Comparison of ENCODE assay signal across 28 cellular contexts in genomic region chr16:11493531-11493929, GRCh38.
A peak's percentile ranks its signal among the peaks of the same experiment; 100 is the strongest.
DNase-seq lines count a peak whose midpoint lies in the region; ATAC-seq, FAIRE-seq and TF ChIP-seq lines count a peak whose summit lies in the region.
"Had no signal": no experiment of that assay in that cellular context is flagged by ENCODE, and none has a peak within 500 bp of the region (broad histone marks: within the 10 kb centered on the region; RNA-seq: fewer than 3 reads in every experiment).

No MANE protein-coding gene starts in this region.

- no peaks in the 10 kb centered on the region for H3K27me3 Mint-ChIP-seq in IgD-negative memory B cell
- no peaks in the 10 kb centered on the region for H3K27me3 Mint-ChIP-seq in chondrocyte (ENCODE audit: low read depth)
- no peaks in the 10 kb centered on the region for H3K27me3 Mint-ChIP-seq in activated naive CD4-positive, alpha-beta T cell treated with anti-CD3 and anti-CD28 coated beads for 36 hours (ENCODE audit: low read depth)
- H3K27me3 Mint-ChIP-seq: activated CD4-positive, alpha-beta T cell treated with anti-CD3 and anti-CD28 coated beads, Interleukin-2, amount 10 ng/mL, durations not matched to agents 24 days and 14 days; type B pancreatic cell had no signal

- H3K36me3 Mint-ChIP-seq in IgD-negative memory B cell (peaks cover 2% of the 10 kb centered on the region), chondrocyte (ENCODE audit: low read depth) (peaks cover 2% of the 10 kb centered on the region)
- H3K36me3 Mint-ChIP-seq in activated naive CD4-positive, alpha-beta T cell treated with anti-CD3 and anti-CD28 coated beads for 36 hours (ENCODE audit: low read depth) = peaks cover 2% of the 10 kb centered on the region
- H3K36me3 Mint-ChIP-seq: type B pancreatic cell had no signal

- 71% methylated on average over 16 of the region's 20 CpGs for WGBS in HepG2 (ENCODE audit: low lambda C conversion rate)
- WGBS in right lobe of liver (ENCODE audit: insufficient coverage, low coverage, low lambda C conversion rate, missing lambda C conversion rate) = 88% methylated on average over 9 of the region's 20 CpGs

- no peak overlapping the region for H3K27ac ChIP-seq in HepG2 (ENCODE audit: extremely low read length, insufficient read depth, low read length)
- no peak overlapping the region for H3K27ac ChIP-seq in right lobe of liver
- H3K27ac ChIP-seq in gastrocnemius medialis = peak overlapping the region in 3 of 4 donors; percentile 20 to 57 (median 54)
- H3K27ac ChIP-seq: HL-60, lower lobe of right lung, ovary, SJSA1, VCaP had no signal

- no peak overlapping the region for H3K4me2 ChIP-seq in HepG2 (ENCODE audit: low read depth, low read length)
- H3K4me2 ChIP-seq: smooth muscle cell had no signal

- CTCF ChIA-PET in HepG2 (lab: Yijun Ruan, JAX; ENCODE audit: low intra/inter-chr PET ratio, low total read pairs) = no interaction called here
- CTCF ChIA-PET in activated naive CD4-positive, alpha-beta T cell treated with anti-CD3 and anti-CD28 coated beads for 36 hours (lab: Charles Lee) = interaction anchor here (0.6 kb wide), 1 partner anchor 37 kb away, joined by 4 read pairs; no protein-coding TSS in a partner anchor

- no peak overlapping the region for H3K9ac ChIP-seq in HepG2 (ENCODE audit: insufficient read depth, low read depth, low read length)

- no peak for DNase-seq in HepG2 (ENCODE audit: low spot score)
- DNase-seq in right lobe of liver = no peak
- peak; percentile 80 for DNase-seq in chondrocyte (ENCODE audit: low spot score)
- DNase-seq in gastrocnemius medialis = no peak
- no peak for DNase-seq in NOMO-1 (lab: John Stamatoyannopoulos, UW; ENCODE audit: unreplicated experiment in 2 of 2)
- no peak for DNase-seq in G401 (ENCODE audit: low spot score)
- DNase-seq in activated naive CD4-positive, alpha-beta T cell treated with anti-CD3 and anti-CD28 coated beads for 36 hours = no peak
- DNase-seq: activated CD4-positive, alpha-beta T cell treated with anti-CD3 and anti-CD28 coated beads, Interleukin-2, amount 10 ng/mL, durations not matched to agents 24 days and 14 days; activated naive CD4-positive, alpha-beta T cell; activated T-cell treated with anti-CD3 and anti-CD28 coated beads, Interleukin-2, amount 50 U/mL, for 48 hours; COR-L47; DMS79 treated with DMSO at 0.1 percent for 48 hours; lower lobe of right lung; NCI-H1048; NCI-H1694; nephron progenitor cell; ovary; stimulated activated CD4-positive, alpha-beta T cell treated with anti-CD3 and anti-CD28 coated beads, Interleukin-1b, Interleukin-23, amount 100 ng/mL, for 48 hours had no signal

- H4K20me1 ChIP-seq in HepG2 (ENCODE audit: insufficient read depth, low read length) = no peaks in the 10 kb centered on the region

- H3K36me3 ChIP-seq in HepG2 (replicated peaks in 1 of 2; ENCODE audit: control insufficient read depth in 1 of 2, insufficient read depth in 2 of 2, low read length in 2 of 2) = no peaks in the 10 kb centered on the region
- H3K36me3 ChIP-seq in right lobe of liver = no peaks in the 10 kb centered on the region
- no peaks in the 10 kb centered on the region for H3K36me3 ChIP-seq in gastrocnemius medialis
- H3K36me3 ChIP-seq: lower lobe of right lung, ovary, SJSA1 had no signal

- H3K4me3 ChIP-seq in HepG2 (replicated peaks in 1 of 3; ENCODE audit: insufficient read depth in 1 of 3, low read depth in 2 of 3, low read length in 3 of 3) (no peak overlapping the region), right lobe of liver (no peak overlapping the region), gastrocnemius medialis (no peak overlapping the region)
- H3K4me3 ChIP-seq: lower lobe of right lung, ovary, SJSA1, smooth muscle cell had no signal

- intact Hi-C loops in HepG2 (cut with micrococcal nuclease; ENCODE audit: unreplicated experiment) (no loop called here), right lobe of liver (cut with DNase I) (no loop called here), gastrocnemius medialis (cut with DNase I; ENCODE audit: low total_unique reads) (loop anchor here (10.0 kb wide), 1 partner anchor 221 kb away; no protein-coding TSS in a partner anchor)
- intact Hi-C loops in activated naive CD4-positive, alpha-beta T cell treated with anti-CD3 and anti-CD28 coated beads for 36 hours (cut with micrococcal nuclease) = no loop called here

- in situ Hi-C loops in HepG2 (cut with HindIII; ENCODE audit: extremely low pct_ligation_motif_present, low pct_unique_long_range_greater_than_20kb) = no loop called here
- in situ Hi-C loops in gastrocnemius medialis (cut with MboI; ENCODE audit: low sequenced_read_pairs in 4 of 4) = no loop called here
- in situ Hi-C loops in G401 (cut with HindIII; ENCODE audit: low sequenced_read_pairs) = no loop called here

- H3K9me3 ChIP-seq in HepG2 (ENCODE audit: low read length) = no peaks in the 10 kb centered on the region
- H3K9me3 ChIP-seq in right lobe of liver = no peaks in the 10 kb centered on the region
- H3K9me3 ChIP-seq in gastrocnemius medialis = no peaks in the 10 kb centered on the region
- H3K9me3 ChIP-seq: lower lobe of right lung, ovary, SJSA1 had no signal

- TF ChIP-seq CTCF in HepG2 (CRISPR knock-in tag; IDR thresholded peaks at IDR 0.05) = no peak
- TF ChIP-seq CTCF in right lobe of liver (IDR thresholded peaks at IDR 0.05) = no peak
- TF ChIP-seq CTCF in chondrocyte (IDR thresholded peaks at IDR 0.05) = no peak
- no peak for TF ChIP-seq CTCF in gastrocnemius medialis (IDR thresholded peaks at IDR 0.05 in 4 of 5, conservative IDR thresholded peaks at IDR 0.05 in 1 of 5)

- H3K4me1 Mint-ChIP-seq in IgD-negative memory B cell (peaks cover 7 to 21% (median 15%) of the 10 kb centered on the region in 3 donors), chondrocyte (ENCODE audit: low read depth) (peaks cover 32% of the 10 kb centered on the region)
- H3K4me1 Mint-ChIP-seq in activated naive CD4-positive, alpha-beta T cell treated with anti-CD3 and anti-CD28 coated beads for 36 hours (ENCODE audit: low read depth) = peaks cover 39% of the 10 kb centered on the region

- FAIRE-seq in HepG2 (lab: Jason Lieb, UNC) = no peak
- FAIRE-seq: GM18507, RCC 7860 had no signal

- peaks cover 58% of the 10 kb centered on the region for H3K4me1 ChIP-seq in HepG2 (ENCODE audit: insufficient read depth, low read length)
- H3K4me1 ChIP-seq in right lobe of liver = peaks cover 0 to 24% (median 13%) of the 10 kb centered on the region in 4 donors
- peaks cover 33 to 34% of the 10 kb centered on the region in 2 donors for H3K4me1 ChIP-seq in gastrocnemius medialis

- POLR2A ChIA-PET in HepG2 (lab: Yijun Ruan, JAX) = no interaction called here

- no peak overlapping the region for H2AFZ ChIP-seq in HepG2 (ENCODE audit: low read length)

- TF ChIP-seq POLR2A in HepG2 (IDR thresholded peaks at IDR 0.05; ENCODE audit: insufficient read depth in 1 of 2, low read depth in 2 of 2, low read length in 2 of 2) = no peak
- TF ChIP-seq POLR2A in right lobe of liver (IDR thresholded peaks at IDR 0.05) = no peak
- no peak for TF ChIP-seq POLR2A in gastrocnemius medialis (IDR thresholded peaks at IDR 0.05)

- TF ChIP-seq RAD21 in HepG2 (CRISPR knock-in tag; IDR thresholded peaks at IDR 0.05) = no peak

- ATAC-seq in HepG2 = no peak
- no peak for ATAC-seq in right lobe of liver
- ATAC-seq in gastrocnemius medialis = no peak
- ATAC-seq: lower lobe of right lung had no signal

- no peaks in the 10 kb centered on the region for H3K79me2 ChIP-seq in HepG2 (ENCODE audit: insufficient read depth, low read length)

- peaks cover 3 to 10% (median 5%) of the 10 kb centered on the region in 3 donors for H3K9me3 Mint-ChIP-seq in IgD-negative memory B cell
- peaks cover 13% of the 10 kb centered on the region for H3K9me3 Mint-ChIP-seq in chondrocyte (ENCODE audit: low read depth)
- no peaks in the 10 kb centered on the region for H3K9me3 Mint-ChIP-seq in activated naive CD4-positive, alpha-beta T cell treated with anti-CD3 and anti-CD28 coated beads for 36 hours
- H3K9me3 Mint-ChIP-seq: activated CD4-positive, alpha-beta T cell treated with anti-CD3 and anti-CD28 coated beads, Interleukin-2, amount 10 ng/mL, durations not matched to agents 24 days and 14 days had no signal

- H3K27ac Mint-ChIP-seq in IgD-negative memory B cell = peak overlapping the region in 2 of 3 donors; percentile 57 to 76
- H3K27ac Mint-ChIP-seq in chondrocyte (ENCODE audit: unreplicated experiment) = no peak overlapping the region
- H3K27ac Mint-ChIP-seq in activated naive CD4-positive, alpha-beta T cell treated with anti-CD3 and anti-CD28 coated beads for 36 hours = no peak overlapping the region
- H3K27ac Mint-ChIP-seq: nephron progenitor cell; T-helper 1 cell treated with Interleukin-12 subunit alpha and Interleukin-12 subunit beta and Interleukin-4 antibody, amounts not matched to agents 30 μg/mL and 1 μg/mL, for 36 hours; type B pancreatic cell had no signal

- TF ChIP-seq EP300 in HepG2 (IDR thresholded peaks at IDR 0.05; ENCODE audit: low read depth in 2 of 2, low read length in 2 of 2) (no peak), HepG2 (CRISPR knock-in tag; IDR thresholded peaks at IDR 0.05; ENCODE audit: borderline replicate concordance) (no peak)

- H3K27me3 ChIP-seq in HepG2 (ENCODE audit: control insufficient read depth in 1 of 2, insufficient read depth in 2 of 2, low read length in 2 of 2) (no peaks in the 10 kb centered on the region), right lobe of liver (no peaks in the 10 kb centered on the region), gastrocnemius medialis (no peaks in the 10 kb centered on the region)
- H3K27me3 ChIP-seq: ovary, SJSA1 had no signal

- H3K4me3 Mint-ChIP-seq in IgD-negative memory B cell (no peak overlapping the region), chondrocyte (ENCODE audit: unreplicated experiment) (no peak overlapping the region)
- H3K4me3 Mint-ChIP-seq in activated naive CD4-positive, alpha-beta T cell treated with anti-CD3 and anti-CD28 coated beads for 36 hours = no peak overlapping the region
- H3K4me3 Mint-ChIP-seq: activated CD4-positive, alpha-beta T cell treated with anti-CD3 and anti-CD28 coated beads, Interleukin-2, amount 10 ng/mL, durations not matched to agents 24 days and 14 days; brain; nephron progenitor cell; T-helper 1 cell treated with Interleukin-12 subunit alpha and Interleukin-12 subunit beta and Interleukin-4 antibody, amounts not matched to agents 30 μg/mL and 1 μg/mL, for 36 hours; type B pancreatic cell had no signal

- no TSS peak for BruUV-seq in HepG2 (replicated peaks; lab: Mats Ljungman, UMichigan)

Comparison
In these comparisons a context has a peak if more than half of its experiments do, and no peak if none do; other contexts are left out.
1. H3K27ac ChIP-seq: peak in gastrocnemius medialis (3 of 4); none in HepG2 (single experiment) and right lobe of liver (0 of 3).
2. H3K27ac Mint-ChIP-seq: peak in IgD-negative memory B cell (2 of 3); none in chondrocyte (single experiment) and activated naive CD4-positive, alpha-beta T cell treated with anti-CD3 and anti-CD28 coated beads for 36 hours (single experiment).